1 cellular context compared by ENCODE assay signal in the genomic region with DNA sequence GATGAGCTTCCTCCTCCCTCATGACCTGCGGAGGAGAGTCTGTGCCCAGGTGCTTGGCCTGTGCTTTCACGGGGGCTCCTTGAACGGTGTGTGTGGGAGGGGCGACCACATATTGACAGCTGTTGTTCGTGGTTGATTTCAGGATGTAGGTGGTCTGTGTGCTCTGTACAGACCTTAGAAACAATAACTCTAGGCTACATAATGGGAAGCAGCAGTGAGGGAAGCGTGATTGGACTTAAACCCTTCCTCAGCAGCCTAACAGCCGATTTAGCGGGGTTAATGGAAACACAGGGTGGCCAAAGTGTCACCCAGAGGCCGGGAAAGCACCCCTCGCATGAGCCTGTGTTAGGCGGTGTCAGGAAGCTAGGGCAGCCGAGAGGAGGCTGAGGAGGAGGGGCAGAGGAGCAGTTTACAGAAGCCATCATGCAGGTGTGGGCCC.
A peak's percentile ranks its signal among the peaks of the same experiment; 100 is the strongest.
TF ChIP-seq lines count a peak whose summit lies in the region.

No MANE protein-coding gene starts in this region.

TF ChIP-seq in GM12878, 131 proteins besides CTCF, POLR2A, EP300 and RAD21 (continued from another document and continues in another):
- TF ChIP-seq, protein P1, sequence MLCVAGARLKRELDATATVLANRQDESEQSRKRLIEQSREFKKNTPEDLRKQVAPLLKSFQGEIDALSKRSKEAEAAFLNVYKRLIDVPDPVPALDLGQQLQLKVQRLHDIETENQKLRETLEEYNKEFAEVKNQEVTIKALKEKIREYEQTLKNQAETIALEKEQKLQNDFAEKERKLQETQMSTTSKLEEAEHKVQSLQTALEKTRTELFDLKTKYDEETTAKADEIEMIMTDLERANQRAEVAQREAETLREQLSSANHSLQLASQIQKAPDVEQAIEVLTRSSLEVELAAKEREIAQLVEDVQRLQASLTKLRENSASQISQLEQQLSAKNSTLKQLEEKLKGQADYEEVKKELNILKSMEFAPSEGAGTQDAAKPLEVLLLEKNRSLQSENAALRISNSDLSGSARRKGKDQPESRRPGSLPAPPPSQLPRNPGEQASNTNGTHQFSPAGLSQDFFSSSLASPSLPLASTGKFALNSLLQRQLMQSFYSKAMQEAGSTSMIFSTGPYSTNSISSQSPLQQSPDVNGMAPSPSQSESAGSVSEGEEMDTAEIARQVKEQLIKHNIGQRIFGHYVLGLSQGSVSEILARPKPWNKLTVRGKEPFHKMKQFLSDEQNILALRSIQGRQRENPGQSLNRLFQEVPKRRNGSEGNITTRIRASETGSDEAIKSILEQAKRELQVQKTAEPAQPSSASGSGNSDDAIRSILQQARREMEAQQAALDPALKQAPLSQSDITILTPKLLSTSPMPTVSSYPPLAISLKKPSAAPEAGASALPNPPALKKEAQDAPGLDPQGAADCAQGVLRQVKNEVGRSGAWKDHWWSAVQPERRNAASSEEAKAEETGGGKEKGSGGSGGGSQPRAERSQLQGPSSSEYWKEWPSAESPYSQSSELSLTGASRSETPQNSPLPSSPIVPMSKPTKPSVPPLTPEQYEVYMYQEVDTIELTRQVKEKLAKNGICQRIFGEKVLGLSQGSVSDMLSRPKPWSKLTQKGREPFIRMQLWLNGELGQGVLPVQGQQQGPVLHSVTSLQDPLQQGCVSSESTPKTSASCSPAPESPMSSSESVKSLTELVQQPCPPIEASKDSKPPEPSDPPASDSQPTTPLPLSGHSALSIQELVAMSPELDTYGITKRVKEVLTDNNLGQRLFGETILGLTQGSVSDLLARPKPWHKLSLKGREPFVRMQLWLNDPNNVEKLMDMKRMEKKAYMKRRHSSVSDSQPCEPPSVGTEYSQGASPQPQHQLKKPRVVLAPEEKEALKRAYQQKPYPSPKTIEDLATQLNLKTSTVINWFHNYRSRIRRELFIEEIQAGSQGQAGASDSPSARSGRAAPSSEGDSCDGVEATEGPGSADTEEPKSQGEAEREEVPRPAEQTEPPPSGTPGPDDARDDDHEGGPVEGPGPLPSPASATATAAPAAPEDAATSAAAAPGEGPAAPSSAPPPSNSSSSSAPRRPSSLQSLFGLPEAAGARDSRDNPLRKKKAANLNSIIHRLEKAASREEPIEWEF (IDR thresholded peaks at IDR 0.05; ENCODE audit: insufficient replicate concordance, low read depth, low read length) = no peak
- TF ChIP-seq ASH2L (IDR thresholded peaks at IDR 0.05; ENCODE audit: borderline replicate concordance, low read depth) (no peak), IKZF2 (IDR thresholded peaks at IDR 0.05) (peak in 1 of 2 experiments; percentile 24; a peak in 1 of 4 replicates), SIX5 (IDR thresholded peaks at IDR 0.05; ENCODE audit: low read depth, low read length, severe bottlenecking) (no peak), EED (IDR thresholded peaks at IDR 0.05; ENCODE audit: low read depth) (no peak), ZBED1 (IDR thresholded peaks at IDR 0.05; ENCODE audit: borderline replicate concordance) (no peak), EZH2 (IDR thresholded peaks at IDR 0.05; ENCODE audit: borderline replicate concordance, control insufficient read depth, low read depth, low read length) (no peak), CHD2 (IDR thresholded peaks at IDR 0.05; ENCODE audit: borderline replicate concordance, low read depth, low read length) (0 out of 2 replicates have a peak, but pooled peaks have one; percentile 42), MTA2 (IDR thresholded peaks at IDR 0.05; ENCODE audit: low read depth) (peak; percentile 55), SMAD1 (IDR thresholded peaks at IDR 0.05; ENCODE audit: low read depth, partially characterized antibody) (no peak), ETV6 (conservative IDR thresholded peaks at IDR 0.05 in 1 of 2, IDR thresholded peaks at IDR 0.05 in 1 of 2; ENCODE audit: borderline replicate concordance in 1 of 2, low read depth in 1 of 2) (no peak), BACH1 (IDR thresholded peaks at IDR 0.05; ENCODE audit: borderline replicate concordance) (0 out of 2 replicates have a peak, but pooled peaks have one; percentile 26), SUZ12 (IDR thresholded peaks at IDR 0.05; ENCODE audit: unreplicated experiment) (no peak), ATF7 (IDR thresholded peaks at IDR 0.05; ENCODE audit: low read depth) (no peak), CEBPB (IDR thresholded peaks at IDR 0.05; ENCODE audit: borderline replicate concordance in 1 of 2, low read depth in 2 of 2, low read length in 2 of 2) (no peak), JUND (IDR thresholded peaks at IDR 0.05; ENCODE audit: low read depth, low read length) (no peak), ZZZ3 (IDR thresholded peaks at IDR 0.05; ENCODE audit: control insufficient read depth, insufficient read length, low read depth) (no peak), DPF2 (IDR thresholded peaks at IDR 0.05) (no peak), NBN (IDR thresholded peaks at IDR 0.05) (no peak), POLR2AphosphoS2 (IDR thresholded peaks at IDR 0.05; ENCODE audit: low read depth, low read length) (no peak), TCF12 (IDR thresholded peaks at IDR 0.05; ENCODE audit: low read depth, low read length) (0 out of 2 replicates have a peak, but pooled peaks have one; percentile 39), NRF1 (conservative IDR thresholded peaks at IDR 0.05; ENCODE audit: low read depth, low read length) (no peak), BMI1 (IDR thresholded peaks at IDR 0.05; ENCODE audit: borderline replicate concordance) (no peak), RUNX3 (IDR thresholded peaks at IDR 0.05; ENCODE audit: low read length) (peak; percentile 78), HDAC6 (IDR thresholded peaks at IDR 0.05; ENCODE audit: unreplicated experiment) (no peak), ZNF217 (IDR thresholded peaks at IDR 0.05) (no peak), ESRRA (IDR thresholded peaks at IDR 0.05; ENCODE audit: low read length) (no peak)
- TF ChIP-seq, protein P2, sequence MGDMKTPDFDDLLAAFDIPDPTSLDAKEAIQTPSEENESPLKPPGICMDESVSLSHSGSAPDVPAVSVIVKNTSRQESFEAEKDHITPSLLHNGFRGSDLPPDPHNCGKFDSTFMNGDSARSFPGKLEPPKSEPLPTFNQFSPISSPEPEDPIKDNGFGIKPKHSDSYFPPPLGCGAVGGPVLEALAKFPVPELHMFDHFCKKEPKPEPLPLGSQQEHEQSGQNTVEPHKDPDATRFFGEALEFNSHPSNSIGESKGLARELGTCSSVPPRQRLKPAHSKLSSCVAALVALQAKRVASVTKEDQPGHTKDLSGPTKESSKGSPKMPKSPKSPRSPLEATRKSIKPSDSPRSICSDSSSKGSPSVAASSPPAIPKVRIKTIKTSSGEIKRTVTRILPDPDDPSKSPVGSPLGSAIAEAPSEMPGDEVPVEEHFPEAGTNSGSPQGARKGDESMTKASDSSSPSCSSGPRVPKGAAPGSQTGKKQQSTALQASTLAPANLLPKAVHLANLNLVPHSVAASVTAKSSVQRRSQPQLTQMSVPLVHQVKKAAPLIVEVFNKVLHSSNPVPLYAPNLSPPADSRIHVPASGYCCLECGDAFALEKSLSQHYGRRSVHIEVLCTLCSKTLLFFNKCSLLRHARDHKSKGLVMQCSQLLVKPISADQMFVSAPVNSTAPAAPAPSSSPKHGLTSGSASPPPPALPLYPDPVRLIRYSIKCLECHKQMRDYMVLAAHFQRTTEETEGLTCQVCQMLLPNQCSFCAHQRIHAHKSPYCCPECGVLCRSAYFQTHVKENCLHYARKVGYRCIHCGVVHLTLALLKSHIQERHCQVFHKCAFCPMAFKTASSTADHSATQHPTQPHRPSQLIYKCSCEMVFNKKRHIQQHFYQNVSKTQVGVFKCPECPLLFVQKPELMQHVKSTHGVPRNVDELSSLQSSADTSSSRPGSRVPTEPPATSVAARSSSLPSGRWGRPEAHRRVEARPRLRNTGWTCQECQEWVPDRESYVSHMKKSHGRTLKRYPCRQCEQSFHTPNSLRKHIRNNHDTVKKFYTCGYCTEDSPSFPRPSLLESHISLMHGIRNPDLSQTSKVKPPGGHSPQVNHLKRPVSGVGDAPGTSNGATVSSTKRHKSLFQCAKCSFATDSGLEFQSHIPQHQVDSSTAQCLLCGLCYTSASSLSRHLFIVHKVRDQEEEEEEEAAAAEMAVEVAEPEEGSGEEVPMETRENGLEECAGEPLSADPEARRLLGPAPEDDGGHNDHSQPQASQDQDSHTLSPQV (IDR thresholded peaks at IDR 0.05) = no peak
- TF ChIP-seq, protein P3, sequence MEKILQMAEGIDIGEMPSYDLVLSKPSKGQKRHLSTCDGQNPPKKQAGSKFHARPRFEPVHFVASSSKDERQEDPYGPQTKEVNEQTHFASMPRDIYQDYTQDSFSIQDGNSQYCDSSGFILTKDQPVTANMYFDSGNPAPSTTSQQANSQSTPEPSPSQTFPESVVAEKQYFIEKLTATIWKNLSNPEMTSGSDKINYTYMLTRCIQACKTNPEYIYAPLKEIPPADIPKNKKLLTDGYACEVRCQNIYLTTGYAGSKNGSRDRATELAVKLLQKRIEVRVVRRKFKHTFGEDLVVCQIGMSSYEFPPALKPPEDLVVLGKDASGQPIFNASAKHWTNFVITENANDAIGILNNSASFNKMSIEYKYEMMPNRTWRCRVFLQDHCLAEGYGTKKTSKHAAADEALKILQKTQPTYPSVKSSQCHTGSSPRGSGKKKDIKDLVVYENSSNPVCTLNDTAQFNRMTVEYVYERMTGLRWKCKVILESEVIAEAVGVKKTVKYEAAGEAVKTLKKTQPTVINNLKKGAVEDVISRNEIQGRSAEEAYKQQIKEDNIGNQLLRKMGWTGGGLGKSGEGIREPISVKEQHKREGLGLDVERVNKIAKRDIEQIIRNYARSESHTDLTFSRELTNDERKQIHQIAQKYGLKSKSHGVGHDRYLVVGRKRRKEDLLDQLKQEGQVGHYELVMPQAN (conservative IDR thresholded peaks at IDR 0.05) = no peak
- TF ChIP-seq, protein P4, sequence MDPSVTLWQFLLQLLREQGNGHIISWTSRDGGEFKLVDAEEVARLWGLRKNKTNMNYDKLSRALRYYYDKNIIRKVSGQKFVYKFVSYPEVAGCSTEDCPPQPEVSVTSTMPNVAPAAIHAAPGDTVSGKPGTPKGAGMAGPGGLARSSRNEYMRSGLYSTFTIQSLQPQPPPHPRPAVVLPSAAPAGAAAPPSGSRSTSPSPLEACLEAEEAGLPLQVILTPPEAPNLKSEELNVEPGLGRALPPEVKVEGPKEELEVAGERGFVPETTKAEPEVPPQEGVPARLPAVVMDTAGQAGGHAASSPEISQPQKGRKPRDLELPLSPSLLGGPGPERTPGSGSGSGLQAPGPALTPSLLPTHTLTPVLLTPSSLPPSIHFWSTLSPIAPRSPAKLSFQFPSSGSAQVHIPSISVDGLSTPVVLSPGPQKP (IDR thresholded peaks at IDR 0.05; ENCODE audit: low read depth, low read length) = no peak
- TF ChIP-seq, protein P5, sequence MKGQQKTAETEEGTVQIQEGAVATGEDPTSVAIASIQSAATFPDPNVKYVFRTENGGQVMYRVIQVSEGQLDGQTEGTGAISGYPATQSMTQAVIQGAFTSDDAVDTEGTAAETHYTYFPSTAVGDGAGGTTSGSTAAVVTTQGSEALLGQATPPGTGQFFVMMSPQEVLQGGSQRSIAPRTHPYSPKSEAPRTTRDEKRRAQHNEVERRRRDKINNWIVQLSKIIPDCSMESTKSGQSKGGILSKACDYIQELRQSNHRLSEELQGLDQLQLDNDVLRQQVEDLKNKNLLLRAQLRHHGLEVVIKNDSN (IDR thresholded peaks at IDR 0.05; ENCODE audit: borderline replicate concordance, extremely low read length, insufficient read depth, low read depth, low read length) = no peak
- TF ChIP-seq, protein P6, sequence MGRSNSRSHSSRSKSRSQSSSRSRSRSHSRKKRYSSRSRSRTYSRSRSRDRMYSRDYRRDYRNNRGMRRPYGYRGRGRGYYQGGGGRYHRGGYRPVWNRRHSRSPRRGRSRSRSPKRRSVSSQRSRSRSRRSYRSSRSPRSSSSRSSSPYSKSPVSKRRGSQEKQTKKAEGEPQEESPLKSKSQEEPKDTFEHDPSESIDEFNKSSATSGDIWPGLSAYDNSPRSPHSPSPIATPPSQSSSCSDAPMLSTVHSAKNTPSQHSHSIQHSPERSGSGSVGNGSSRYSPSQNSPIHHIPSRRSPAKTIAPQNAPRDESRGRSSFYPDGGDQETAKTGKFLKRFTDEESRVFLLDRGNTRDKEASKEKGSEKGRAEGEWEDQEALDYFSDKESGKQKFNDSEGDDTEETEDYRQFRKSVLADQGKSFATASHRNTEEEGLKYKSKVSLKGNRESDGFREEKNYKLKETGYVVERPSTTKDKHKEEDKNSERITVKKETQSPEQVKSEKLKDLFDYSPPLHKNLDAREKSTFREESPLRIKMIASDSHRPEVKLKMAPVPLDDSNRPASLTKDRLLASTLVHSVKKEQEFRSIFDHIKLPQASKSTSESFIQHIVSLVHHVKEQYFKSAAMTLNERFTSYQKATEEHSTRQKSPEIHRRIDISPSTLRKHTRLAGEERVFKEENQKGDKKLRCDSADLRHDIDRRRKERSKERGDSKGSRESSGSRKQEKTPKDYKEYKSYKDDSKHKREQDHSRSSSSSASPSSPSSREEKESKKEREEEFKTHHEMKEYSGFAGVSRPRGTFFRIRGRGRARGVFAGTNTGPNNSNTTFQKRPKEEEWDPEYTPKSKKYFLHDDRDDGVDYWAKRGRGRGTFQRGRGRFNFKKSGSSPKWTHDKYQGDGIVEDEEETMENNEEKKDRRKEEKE (IDR thresholded peaks at IDR 0.05) = no peak
- TF ChIP-seq, protein P7, sequence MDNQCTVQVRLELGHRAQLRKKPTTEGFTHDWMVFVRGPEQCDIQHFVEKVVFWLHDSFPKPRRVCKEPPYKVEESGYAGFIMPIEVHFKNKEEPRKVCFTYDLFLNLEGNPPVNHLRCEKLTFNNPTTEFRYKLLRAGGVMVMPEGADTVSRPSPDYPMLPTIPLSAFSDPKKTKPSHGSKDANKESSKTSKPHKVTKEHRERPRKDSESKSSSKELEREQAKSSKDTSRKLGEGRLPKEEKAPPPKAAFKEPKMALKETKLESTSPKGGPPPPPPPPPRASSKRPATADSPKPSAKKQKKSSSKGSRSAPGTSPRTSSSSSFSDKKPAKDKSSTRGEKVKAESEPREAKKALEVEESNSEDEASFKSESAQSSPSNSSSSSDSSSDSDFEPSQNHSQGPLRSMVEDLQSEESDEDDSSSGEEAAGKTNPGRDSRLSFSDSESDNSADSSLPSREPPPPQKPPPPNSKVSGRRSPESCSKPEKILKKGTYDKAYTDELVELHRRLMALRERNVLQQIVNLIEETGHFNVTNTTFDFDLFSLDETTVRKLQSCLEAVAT (IDR thresholded peaks at IDR 0.05) = 0 out of 2 replicates have a peak, but pooled peaks have one; percentile 23
- TF ChIP-seq, protein P8, sequence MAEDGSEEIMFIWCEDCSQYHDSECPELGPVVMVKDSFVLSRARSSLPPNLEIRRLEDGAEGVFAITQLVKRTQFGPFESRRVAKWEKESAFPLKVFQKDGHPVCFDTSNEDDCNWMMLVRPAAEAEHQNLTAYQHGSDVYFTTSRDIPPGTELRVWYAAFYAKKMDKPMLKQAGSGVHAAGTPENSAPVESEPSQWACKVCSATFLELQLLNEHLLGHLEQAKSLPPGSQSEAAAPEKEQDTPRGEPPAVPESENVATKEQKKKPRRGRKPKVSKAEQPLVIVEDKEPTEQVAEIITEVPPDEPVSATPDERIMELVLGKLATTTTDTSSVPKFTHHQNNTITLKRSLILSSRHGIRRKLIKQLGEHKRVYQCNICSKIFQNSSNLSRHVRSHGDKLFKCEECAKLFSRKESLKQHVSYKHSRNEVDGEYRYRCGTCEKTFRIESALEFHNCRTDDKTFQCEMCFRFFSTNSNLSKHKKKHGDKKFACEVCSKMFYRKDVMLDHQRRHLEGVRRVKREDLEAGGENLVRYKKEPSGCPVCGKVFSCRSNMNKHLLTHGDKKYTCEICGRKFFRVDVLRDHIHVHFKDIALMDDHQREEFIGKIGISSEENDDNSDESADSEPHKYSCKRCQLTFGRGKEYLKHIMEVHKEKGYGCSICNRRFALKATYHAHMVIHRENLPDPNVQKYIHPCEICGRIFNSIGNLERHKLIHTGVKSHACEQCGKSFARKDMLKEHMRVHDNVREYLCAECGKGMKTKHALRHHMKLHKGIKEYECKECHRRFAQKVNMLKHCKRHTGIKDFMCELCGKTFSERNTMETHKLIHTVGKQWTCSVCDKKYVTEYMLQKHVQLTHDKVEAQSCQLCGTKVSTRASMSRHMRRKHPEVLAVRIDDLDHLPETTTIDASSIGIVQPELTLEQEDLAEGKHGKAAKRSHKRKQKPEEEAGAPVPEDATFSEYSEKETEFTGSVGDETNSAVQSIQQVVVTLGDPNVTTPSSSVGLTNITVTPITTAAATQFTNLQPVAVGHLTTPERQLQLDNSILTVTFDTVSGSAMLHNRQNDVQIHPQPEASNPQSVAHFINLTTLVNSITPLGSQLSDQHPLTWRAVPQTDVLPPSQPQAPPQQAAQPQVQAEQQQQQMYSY (CRISPR knock-in tag; IDR thresholded peaks at IDR 0.05) = no peak
